Comparison of ENCODE assay signal across 22 cellular contexts in the genomic region with DNA sequence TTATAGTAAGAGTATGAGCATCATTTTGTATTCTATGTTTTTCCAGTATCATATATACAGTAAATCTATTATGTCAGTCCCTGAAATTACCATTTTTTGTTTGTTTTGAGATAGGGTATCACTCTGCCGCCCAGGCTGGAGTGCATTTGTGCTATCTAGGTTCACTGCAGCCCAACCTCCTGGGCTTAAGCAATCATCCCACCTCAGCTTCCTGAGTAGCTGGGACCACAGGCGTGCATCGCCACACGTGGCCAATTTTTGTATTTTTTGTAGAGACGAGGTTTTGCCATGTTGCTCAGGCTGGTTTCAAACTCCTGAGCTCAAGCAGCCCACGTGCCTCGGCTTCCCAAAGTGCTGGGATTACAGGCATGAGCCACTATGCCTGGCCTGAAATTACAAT.
"Had no signal": no experiment of that assay in that cellular context is flagged by ENCODE, and none has a peak within 500 bp of the region (broad histone marks: within the 10 kb centered on the region; RNA-seq: fewer than 3 reads in every experiment).

No MANE protein-coding gene starts in this region.

- H3K4me1 Mint-ChIP-seq: activated naive CD4-positive, alpha-beta T cell treated with anti-CD3 and anti-CD28 coated beads, Interleukin-2, amount 50 U/mL, for 24 hours had no signal

- H3K4me3 Mint-ChIP-seq: activated CD4-positive, alpha-beta memory T cell treated with anti-CD3 and anti-CD28 coated beads, Interleukin-2, amount 10 ng/mL, durations not matched to agents 7 days and 5 days; activated naive CD4-positive, alpha-beta T cell treated with anti-CD3 and anti-CD28 coated beads, Interleukin-2, amount 50 U/mL, for 24 hours; activated naive CD8-positive, alpha-beta T cell treated with anti-CD3 and anti-CD28 coated beads, Interleukin-2, amount 50 U/mL, for 24 hours; activated T-cell treated with anti-CD3 and anti-CD28 coated beads, Interleukin-2, amount 50 U/mL, for 24 hours; endodermal cell; natural killer cell treated with Interleukin-12 subunit alpha and Interleukin-12 subunit beta and Interleukin-15 and Interleukin-18, amount 100 ng/mL, for 72 hours; stimulated activated memory B cell treated with anti-CD40 and anti-IgM and Interleukin-4, amounts not matched to agents 10 μg/mL and 1 μg/mL and 100 μg/mL, for 72 hours had no signal

- H3K27ac Mint-ChIP-seq: activated CD4-positive, alpha-beta memory T cell treated with anti-CD3 and anti-CD28 coated beads, Interleukin-2, amount 10 ng/mL, durations not matched to agents 7 days and 5 days; activated naive CD4-positive, alpha-beta T cell treated with anti-CD3 and anti-CD28 coated beads, Interleukin-2, amount 50 U/mL, for 24 hours; activated naive CD8-positive, alpha-beta T cell treated with anti-CD3 and anti-CD28 coated beads, Interleukin-2, amount 50 U/mL, for 24 hours; activated T-cell treated with anti-CD3 and anti-CD28 coated beads, Interleukin-2, amount 50 U/mL, for 24 hours; endodermal cell; stimulated activated memory B cell treated with anti-CD40 and anti-IgM and Interleukin-4, amounts not matched to agents 10 μg/mL and 1 μg/mL and 100 μg/mL, for 72 hours had no signal

- DNase-seq: activated CD4-positive, alpha-beta memory T cell treated with anti-CD3 and anti-CD28 coated beads, Interleukin-2, amount 10 ng/mL, durations not matched to agents 7 days and 5 days; activated CD4-positive, alpha-beta T cell treated with anti-CD3 and anti-CD28 coated beads for 48 hours; activated CD8-positive, alpha-beta memory T cell treated with anti-CD3 and anti-CD28 coated beads, Interleukin-2, amount 50 U/mL, for 48 hours; activated gamma-delta T cell; activated naive CD8-positive, alpha-beta T cell treated with anti-CD3 and anti-CD28 coated beads, Interleukin-2, amount 50 U/mL, for 24 hours; activated T-cell treated with anti-CD3 and anti-CD28 coated beads, Interleukin-2, amount 50 U/mL, for 24 hours; cortex of kidney; endodermal cell; foreskin fibroblast; head of caudate nucleus; hippocampal formation; left cardiac atrium; left ventricle myocardium superior; mucosa of descending colon; stimulated activated CD4-positive, alpha-beta T cell treated with anti-CD3 and anti-CD28 coated beads, Interleukin-1b, Interleukin-23, amount 100 ng/mL, for 48 hours; stimulated activated CD4-positive, alpha-beta T cell treated with anti-CD3 and anti-CD28 coated beads, Interleukin-4, amount 100 ng/mL, for 4 hours; stimulated activated CD8-positive, alpha-beta memory T cell treated with anti-CD3 and anti-CD28 coated beads, Interleukin-4, amount 100 ng/mL, for 48 hours; stomach; WERI-Rb-1 had no signal

- H3K36me3 Mint-ChIP-seq: activated naive CD4-positive, alpha-beta T cell treated with anti-CD3 and anti-CD28 coated beads, Interleukin-2, amount 50 U/mL, for 24 hours; natural killer cell treated with Interleukin-12 subunit alpha and Interleukin-12 subunit beta and Interleukin-15 and Interleukin-18, amount 100 ng/mL, for 72 hours; stimulated activated memory B cell treated with anti-CD40 and anti-IgM and Interleukin-4, amounts not matched to agents 10 μg/mL and 1 μg/mL and 100 μg/mL, for 72 hours had no signal

- H3K9me3 Mint-ChIP-seq: activated CD4-positive, alpha-beta memory T cell treated with anti-CD3 and anti-CD28 coated beads, Interleukin-2, amount 10 ng/mL, durations not matched to agents 7 days and 5 days; activated naive CD4-positive, alpha-beta T cell treated with anti-CD3 and anti-CD28 coated beads, Interleukin-2, amount 50 U/mL, for 24 hours; activated naive CD8-positive, alpha-beta T cell treated with anti-CD3 and anti-CD28 coated beads, Interleukin-2, amount 50 U/mL, for 24 hours; activated T-cell treated with anti-CD3 and anti-CD28 coated beads, Interleukin-2, amount 50 U/mL, for 24 hours; endodermal cell; natural killer cell treated with Interleukin-12 subunit alpha and Interleukin-12 subunit beta and Interleukin-15 and Interleukin-18, amount 100 ng/mL, for 72 hours; stimulated activated memory B cell treated with anti-CD40 and anti-IgM and Interleukin-4, amounts not matched to agents 10 μg/mL and 1 μg/mL and 100 μg/mL, for 72 hours had no signal
